Comparison of ENCODE assay signal across 9 cellular contexts in genomic region chr12:43957732-43958131, GRCh38.
DNase-seq lines count a peak whose midpoint lies in the region; ATAC-seq lines count a peak whose summit lies in the region.
"Had no signal": no experiment of that assay in that cellular context is flagged by ENCODE, and none has a peak within 500 bp of the region (broad histone marks: within the 10 kb centered on the region; RNA-seq: fewer than 3 reads in every experiment).

No MANE protein-coding gene starts in this region.

- ATAC-seq in GM19468 (IDR thresholded peaks at IDR 0.05; ENCODE audit: extremely low read depth, unreplicated experiment) (peak; percentile 90), HG03439 (IDR thresholded peaks at IDR 0.05; ENCODE audit: unreplicated experiment) (peak; percentile 87)

- DNase-seq in NCI-H524 (lab: John Stamatoyannopoulos, UW) (peak; percentile 2 to 56), NCI-H524 treated with DMSO at 0.1 percent for 48 hours (lab: John Stamatoyannopoulos, UW) (no peak), NOMO-1 (lab: John Stamatoyannopoulos, UW; ENCODE audit: unreplicated experiment in 2 of 2) (peak; percentile 43 to 89), brain pericyte (ENCODE audit: low read depth, low spot score) (peak; percentile 3), left kidney (ENCODE audit: low read depth, low spot score) (peak; percentile 69), OCI-M2 (lab: John Stamatoyannopoulos, UW; ENCODE audit: unreplicated experiment) (no peak)
- DNase-seq: upper lobe of left lung had no signal

Comparison
In these comparisons a context has a peak if more than half of its experiments do, and no peak if none do; other contexts are left out.
1. DNase-seq: peak in NCI-H524 (2 of 2), NOMO-1 (2 of 2), brain pericyte (single experiment) and left kidney (single experiment); none in NCI-H524 treated with DMSO at 0.1 percent for 48 hours (single experiment) and OCI-M2 (single experiment).